ENCODE assay signal across 7 cellular contexts in the genomic region with DNA sequence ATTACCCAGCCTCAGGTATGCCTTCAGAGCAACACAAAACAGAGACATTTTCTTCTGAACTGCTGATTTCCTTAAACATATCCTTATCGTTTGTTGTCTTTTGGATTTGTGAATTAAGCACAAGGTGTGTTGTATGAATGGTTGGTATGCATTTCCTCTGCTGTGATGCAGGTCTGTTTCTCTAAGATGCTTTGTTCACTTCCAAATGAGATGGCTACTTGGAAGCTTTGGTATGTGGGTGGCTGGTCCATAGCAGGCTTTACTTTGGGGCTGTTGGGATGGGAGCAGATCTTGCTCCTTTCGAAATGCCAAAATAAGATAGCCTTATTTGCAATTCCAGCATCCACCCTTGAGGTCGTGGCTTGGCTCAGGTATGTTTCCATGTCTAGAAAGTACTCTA.
"Had no signal": no experiment of that assay in that cellular context is flagged by ENCODE, and none has a peak within 500 bp of the region (broad histone marks: within the 10 kb centered on the region; RNA-seq: fewer than 3 reads in every experiment).

No MANE protein-coding gene starts in this region.

- H3K27ac ChIP-seq: GM23248 had no signal

- DNase-seq: GM23248, H7, HCEC 1CT, HFFc6, IMR-90, KG1 had no signal

- H2AFZ ChIP-seq: GM23248 had no signal

- ATAC-seq: K562 had no signal

- H3K4me3 Mint-ChIP-seq: HFFc6 had no signal

- H3K4me3 ChIP-seq: GM23248, K562 had no signal

- H3K27ac Mint-ChIP-seq: HFFc6 had no signal
